ENCODE assay signal across 14 cellular contexts in the genomic region with DNA sequence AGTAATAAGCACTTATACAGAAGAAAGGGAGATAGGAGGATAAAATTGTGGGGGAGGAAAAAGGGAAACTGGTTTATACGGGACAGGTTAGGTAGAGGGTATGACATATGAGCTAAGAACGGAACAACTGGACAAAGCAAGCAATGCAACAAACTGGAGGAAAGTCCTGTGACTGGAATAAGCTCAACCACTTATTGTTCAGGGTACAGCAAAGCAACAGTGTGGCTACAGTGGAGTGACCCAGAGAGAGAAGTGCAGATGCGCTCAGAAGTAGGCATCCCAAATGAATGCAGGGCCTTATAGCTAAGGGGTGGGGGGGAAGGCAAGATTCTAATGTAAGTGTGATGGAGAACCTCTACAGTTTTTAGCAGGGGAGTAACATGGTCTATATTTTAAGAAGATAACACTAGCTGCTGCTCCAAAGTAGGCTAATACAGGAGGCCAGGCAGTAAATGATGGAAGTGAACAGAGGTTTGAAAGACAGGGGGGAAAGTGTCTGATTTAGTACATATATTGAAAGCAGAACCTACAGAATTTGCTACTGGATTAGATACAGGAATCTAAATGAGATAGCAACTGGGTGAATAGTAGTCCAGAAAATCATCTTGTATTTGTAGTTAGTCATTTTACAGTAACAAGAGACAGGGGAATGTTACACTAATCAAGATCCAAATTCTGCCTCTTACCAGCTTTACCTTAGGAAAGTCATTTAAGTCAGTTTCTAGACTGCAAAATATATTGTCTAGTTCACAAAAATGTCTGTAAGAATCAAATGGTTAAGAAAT. TPM values are rescaled to one million over a fixed set of nuclear protein-coding genes. Genes with fewer than 3 reads are reported as not detected.
DNase-seq lines count a peak whose midpoint lies in the region; ATAC-seq and TF ChIP-seq lines count a peak whose summit lies in the region.
"Had no signal": no experiment of that assay in that cellular context is flagged by ENCODE, and none has a peak within 500 bp of the region (broad histone marks: within the 10 kb centered on the region; RNA-seq: fewer than 3 reads in every experiment).

No MANE protein-coding gene starts in this region.

- H3K9ac ChIP-seq in PC-3 (ENCODE audit: low read length): no peak overlapping the region
- H3K9ac ChIP-seq in endodermal cell (ENCODE audit: extremely low read depth, low read length, poor library complexity, severe bottlenecking): no peak overlapping the region

- H3K9me3 Mint-ChIP-seq in activated naive CD4-positive, alpha-beta T cell treated with anti-CD3 and anti-CD28 coated beads for 36 hours: no peaks in the 10 kb centered on the region
- no peaks in the 10 kb centered on the region for H3K9me3 Mint-ChIP-seq in endodermal cell
- H3K9me3 Mint-ChIP-seq in stimulated activated memory B cell treated with anti-CD40 and anti-IgM and Interleukin-4, amounts not matched to agents 10 μg/mL and 1 μg/mL and 100 μg/mL, for 72 hours: no peaks in the 10 kb centered on the region

- WGBS in endodermal cell (ENCODE audit: insufficient coverage in 1 of 2, insufficient read length in 1 of 2), 2 experiments: 91 to 95% methylated on average over 3 of the region's 3 CpGs

- ATAC-seq in PC-3: no peak
- ATAC-seq in stimulated activated memory B cell treated with anti-CD40 and anti-IgM and Interleukin-4, amounts not matched to agents 10 μg/mL and 1 μg/mL and 100 μg/mL, for 72 hours: no peak
- no peak for ATAC-seq in HG02798 (IDR thresholded peaks at IDR 0.05; ENCODE audit: poor library complexity, unreplicated experiment)
- no peak for ATAC-seq in HG02938 (IDR thresholded peaks at IDR 0.05; ENCODE audit: unreplicated experiment)
- ATAC-seq: foreskin keratinocyte had no signal

- H3K9me3 ChIP-seq in PC-3 (ENCODE audit: low read length) (no peaks in the 10 kb centered on the region), endodermal cell (ENCODE audit: control insufficient read depth, low read length) (peaks cover 8% of the 10 kb centered on the region), ascending aorta (no peaks in the 10 kb centered on the region)
- H3K9me3 ChIP-seq: uterus had no signal

- DNase-seq in activated naive CD4-positive, alpha-beta T cell treated with anti-CD3 and anti-CD28 coated beads for 36 hours: no peak
- DNase-seq in activated naive CD4-positive, alpha-beta T cell treated with anti-CD3 and anti-CD28 coated beads, Interleukin-2, amount 50 U/mL, for 16 hours: no peak
- DNase-seq in PC-3: no peak
- DNase-seq in endodermal cell: no peak
- DNase-seq in ascending aorta (ENCODE audit: low spot score in 2 of 2): no peak
- DNase-seq: dermis blood vessel endothelial cell, foreskin keratinocyte, kidney, NCI-H1092 treated with DMSO at 0.1 percent for 48 hours, NCI-H446, uterus had no signal

- H3K9me2 ChIP-seq in PC-3 (replicated peaks; ENCODE audit: low read length): no peaks in the 10 kb centered on the region

- H3K27ac ChIP-seq in PC-3 (ENCODE audit: low read length) (no peak overlapping the region), endodermal cell (ENCODE audit: low read depth, low read length) (no peak overlapping the region), ascending aorta (no peak overlapping the region)
- H3K27ac ChIP-seq: foreskin keratinocyte, uterus had no signal

- H2AFZ ChIP-seq in PC-3 (ENCODE audit: low read length): no peak overlapping the region

- peaks cover 66% of the 10 kb centered on the region for H4K20me1 ChIP-seq in PC-3 (ENCODE audit: low read length)

- CTCF ChIA-PET in activated naive CD4-positive, alpha-beta T cell treated with anti-CD3 and anti-CD28 coated beads for 36 hours (lab: Charles Lee): interaction anchor here (0.7 kb wide), 1 partner anchor 18 kb away, joined by 6 read pairs; no protein-coding TSS in a partner anchor
- CTCF ChIA-PET in PC-3 (lab: Charles Lee): interaction anchor here (0.6 kb wide), 1 partner anchor 27 kb away, joined by 3 read pairs; no protein-coding TSS in a partner anchor

- H3K4me2 ChIP-seq in PC-3 (ENCODE audit: low read length): peak overlapping the region; percentile 91

- peaks cover 39% of the 10 kb centered on the region for H3K4me1 ChIP-seq in PC-3 (ENCODE audit: insufficient read depth, low read length)
- H3K4me1 ChIP-seq in endodermal cell (ENCODE audit: control insufficient read depth, insufficient read depth, low read length): peaks cover 6% of the 10 kb centered on the region
- H3K4me1 ChIP-seq in ascending aorta: peaks cover 2 to 35% of the 10 kb centered on the region in 2 donors

- H3K4me3 Mint-ChIP-seq in activated naive CD4-positive, alpha-beta T cell treated with anti-CD3 and anti-CD28 coated beads for 36 hours: peak overlapping the region; percentile 8
- H3K4me3 Mint-ChIP-seq in endodermal cell: no peak overlapping the region
- H3K4me3 Mint-ChIP-seq in stimulated activated memory B cell treated with anti-CD40 and anti-IgM and Interleukin-4, amounts not matched to agents 10 μg/mL and 1 μg/mL and 100 μg/mL, for 72 hours: peak overlapping the region; percentile 73

- no peak overlapping the region for H3K27ac Mint-ChIP-seq in activated naive CD4-positive, alpha-beta T cell treated with anti-CD3 and anti-CD28 coated beads for 36 hours
- no peak overlapping the region for H3K27ac Mint-ChIP-seq in endodermal cell
- H3K27ac Mint-ChIP-seq in stimulated activated memory B cell treated with anti-CD40 and anti-IgM and Interleukin-4, amounts not matched to agents 10 μg/mL and 1 μg/mL and 100 μg/mL, for 72 hours: peak overlapping the region; percentile 60

- peaks cover 2% of the 10 kb centered on the region; the same call in 1 of the 2 replicates for H3K36me3 ChIP-seq in PC-3 (ENCODE audit: low read depth, low read length)
- peaks cover 8% of the 10 kb centered on the region for H3K36me3 ChIP-seq in endodermal cell (ENCODE audit: control insufficient read depth, insufficient read depth, low read length)
- no peaks in the 10 kb centered on the region for H3K36me3 ChIP-seq in ascending aorta
- H3K36me3 ChIP-seq: uterus had no signal

- POLR2A ChIA-PET in PC-3 (lab: Charles Lee; ENCODE audit: unreplicated experiment): no interaction called here

- TF ChIP-seq CTCF in PC-3 (conservative IDR thresholded peaks at IDR 0.05; ENCODE audit: low read depth, low read length) (no peak), endodermal cell (conservative IDR thresholded peaks at IDR 0.05) (no peak), ascending aorta (IDR thresholded peaks at IDR 0.05) (no peak)

- no TSS peak for BruUV-seq in PC-3 (replicated peaks; lab: Mats Ljungman, UMichigan)

- peaks cover 8% of the 10 kb centered on the region for H3K36me3 Mint-ChIP-seq in activated naive CD4-positive, alpha-beta T cell treated with anti-CD3 and anti-CD28 coated beads for 36 hours (ENCODE audit: low read depth)
- no peaks in the 10 kb centered on the region for H3K36me3 Mint-ChIP-seq in endodermal cell (ENCODE audit: low read depth)
- H3K36me3 Mint-ChIP-seq in stimulated activated memory B cell treated with anti-CD40 and anti-IgM and Interleukin-4, amounts not matched to agents 10 μg/mL and 1 μg/mL and 100 μg/mL, for 72 hours: no peaks in the 10 kb centered on the region

- H3K79me2 ChIP-seq in PC-3 (ENCODE audit: low read length): peaks cover 83% of the 10 kb centered on the region

- H3K4me1 Mint-ChIP-seq in activated naive CD4-positive, alpha-beta T cell treated with anti-CD3 and anti-CD28 coated beads for 36 hours (ENCODE audit: low read depth): peaks cover 75% of the 10 kb centered on the region
- H3K4me1 Mint-ChIP-seq in endodermal cell: peaks cover 37% of the 10 kb centered on the region
- peaks cover 84% of the 10 kb centered on the region for H3K4me1 Mint-ChIP-seq in stimulated activated memory B cell treated with anti-CD40 and anti-IgM and Interleukin-4, amounts not matched to agents 10 μg/mL and 1 μg/mL and 100 μg/mL, for 72 hours

- no peaks in the 10 kb centered on the region for H3K27me3 Mint-ChIP-seq in activated naive CD4-positive, alpha-beta T cell treated with anti-CD3 and anti-CD28 coated beads for 36 hours (ENCODE audit: low read depth)
- H3K27me3 Mint-ChIP-seq in endodermal cell (ENCODE audit: insufficient read depth): no peaks in the 10 kb centered on the region
- no peaks in the 10 kb centered on the region for H3K27me3 Mint-ChIP-seq in stimulated activated memory B cell treated with anti-CD40 and anti-IgM and Interleukin-4, amounts not matched to agents 10 μg/mL and 1 μg/mL and 100 μg/mL, for 72 hours

- H3F3A ChIP-seq in PC-3 (ENCODE audit: low read length, unreplicated experiment): no peaks in the 10 kb centered on the region

- no peak overlapping the region for H3K4me3 ChIP-seq in PC-3 (ENCODE audit: low read length)
- H3K4me3 ChIP-seq in endodermal cell (ENCODE audit: low read length): peak overlapping the region; percentile 88
- H3K4me3 ChIP-seq in ascending aorta: no peak overlapping the region
- H3K4me3 ChIP-seq: uterus had no signal

- H3K27me3 ChIP-seq in PC-3 (ENCODE audit: low read length): no peaks in the 10 kb centered on the region
- H3K27me3 ChIP-seq in endodermal cell (ENCODE audit: control insufficient read depth, insufficient read depth, low read length, poor library complexity, severe bottlenecking): no peaks in the 10 kb centered on the region
- H3K27me3 ChIP-seq in ascending aorta: no peaks in the 10 kb centered on the region
- H3K27me3 ChIP-seq: foreskin keratinocyte, uterus had no signal

- intact Hi-C loops in activated naive CD4-positive, alpha-beta T cell treated with anti-CD3 and anti-CD28 coated beads for 36 hours (cut with micrococcal nuclease): no loop called here
- intact Hi-C loops in PC-3 (cut with micrococcal nuclease): no loop called here
- intact Hi-C loops in ascending aorta (cut with DNase I): no loop called here

RNA-seq across cellular contexts. Expression of gene UBE2N, which starts 3.3 kb away (rescaled TPM):
- 100 to 1,000 TPM; 143 TPM for total RNA-seq in activated naive CD4-positive, alpha-beta T cell treated with anti-CD3 and anti-CD28 coated beads for 36 hours
- total RNA-seq in PC-3 (2014; rRNA removed) (128 and 205 TPM in 2 replicates), endodermal cell (100 to 1,000 TPM; 177 to 179 TPM), ascending aorta (19.4 TPM)
- 161 TPM for polyA plus RNA-seq in endodermal cell (2013, experiment 1 of 2)
- 165 TPM for polyA plus RNA-seq in endodermal cell (2013, experiment 2 of 2)

RNA-seq across cellular contexts. Expression of gene MRPL42, which starts 28.9 kb away (rescaled TPM):
- total RNA-seq in activated naive CD4-positive, alpha-beta T cell treated with anti-CD3 and anti-CD28 coated beads for 36 hours: 10 to 100 TPM; 93.8 to 95.8 TPM
- total RNA-seq in PC-3 (2014; rRNA removed): 69.6 and 119 TPM in 2 replicates
- total RNA-seq in endodermal cell: 100 to 1,000 TPM in 1 of 2 donors, 10 to 100 TPM in 1; 91.1 to 131 TPM
- polyA plus RNA-seq in endodermal cell (2013, experiment 1 of 2): 140 TPM
- 125 TPM for polyA plus RNA-seq in endodermal cell (2013, experiment 2 of 2)
- total RNA-seq in ascending aorta: 8.4 TPM
